27 cellular contexts compared by ENCODE assay signal in genomic region chr10:116800356-116800929, GRCh38. TPM values are rescaled to one million over a fixed set of nuclear protein-coding genes. Genes with fewer than 3 reads are reported as not detected.
DNase-seq lines count a peak whose midpoint lies in the region; FAIRE-seq and TF ChIP-seq lines count a peak whose summit lies in the region.
"Had no signal": no experiment of that assay in that cellular context is flagged by ENCODE, and none has a peak within 500 bp of the region (broad histone marks: within the 10 kb centered on the region; RNA-seq: fewer than 3 reads in every experiment).

No MANE protein-coding gene starts in this region.

- no peaks in the 10 kb centered on the region for H3K4me1 ChIP-seq in left ventricle myocardium inferior
- H3K4me1 ChIP-seq in neuronal stem cell (ENCODE audit: control insufficient read depth in 2 of 2, insufficient read depth in 1 of 2, low read depth in 1 of 2, low read length in 2 of 2) = peaks cover 0 to 4% of the 10 kb centered on the region in 2 donors
- H3K4me1 ChIP-seq: BE2C, Peyer's patch had no signal

- DNase-seq in cardiac septum (ENCODE audit: low spot score) (peak; percentile 63), left ventricle myocardium inferior (no peak), neuronal stem cell (ENCODE audit: low spot score) (no peak), HuH-7 (ENCODE audit: low spot score) (no peak), superior temporal gyrus (ENCODE audit: extremely low spot score) (no peak), GM12892 (ENCODE audit: insufficient read length) (no peak)
- DNase-seq: ACHN; BE2C; CD4-positive, CD25-positive, alpha-beta regulatory T cell; DMS153; DND-41; GOT3; HCEC 1CT; KG1; MM.1S; NCI-H1417; NCI-H1694; NCI-H2029 treated with DMSO at 0.1 percent for 48 hours; NCI-H446 treated with DMSO at 0.1 percent for 48 hours; NCI-H526 treated with DMSO at 0.1 percent for 48 hours; OCI-M1; Peyer's patch; SHP77 treated with DMSO at 0.1 percent for 48 hours had no signal

- no peak overlapping the region for H3K27ac ChIP-seq in left ventricle myocardium inferior (replicated peaks)
- H3K27ac ChIP-seq in cingulate gyrus (ENCODE audit: low read depth, low read length) = peak overlapping the region; percentile 31
- H3K27ac ChIP-seq in neuronal stem cell (replicated peaks; ENCODE audit: low read length) = no peak overlapping the region
- H3K27ac ChIP-seq: 22Rv1, Peyer's patch had no signal

- no peak overlapping the region for H4K8ac ChIP-seq in neuronal stem cell (ENCODE audit: low read depth, low read length)

- no peak overlapping the region for H3K4me3 ChIP-seq in left ventricle myocardium inferior
- no peak overlapping the region for H3K4me3 ChIP-seq in neuronal stem cell (ENCODE audit: low read length in 2 of 2)
- H3K4me3 ChIP-seq: Peyer's patch had no signal

- no peak overlapping the region for H3K9ac ChIP-seq in neuronal stem cell (ENCODE audit: low read depth, low read length, poor library complexity)

- no peaks in the 10 kb centered on the region for H3K9me3 ChIP-seq in left ventricle myocardium inferior (replicated peaks)
- peaks cover 0 to 2% of the 10 kb centered on the region in 2 donors for H3K9me3 ChIP-seq in neuronal stem cell (replicated peaks in 1 of 2; ENCODE audit: control insufficient read depth in 2 of 2, insufficient read depth in 1 of 2, low read depth in 1 of 2, low read length in 2 of 2)
- H3K9me3 ChIP-seq: BE2C, Peyer's patch had no signal

- H2BK12ac ChIP-seq in neuronal stem cell (ENCODE audit: low read length) = no peak overlapping the region

- no peak overlapping the region for H3K23ac ChIP-seq in neuronal stem cell (ENCODE audit: low read depth, low read length, poor library complexity)

- FAIRE-seq in GM12892 (lab: Jason Lieb, UNC) = no peak
- FAIRE-seq: GM18507, HTR-8/SVneo had no signal

- TF ChIP-seq CTCF in left ventricle myocardium inferior (IDR thresholded peaks at IDR 0.05; ENCODE audit: borderline replicate concordance) = no peak

- H3K18ac ChIP-seq in neuronal stem cell (ENCODE audit: low read length) = peak overlapping the region; percentile 70

- H3K4ac ChIP-seq in neuronal stem cell (ENCODE audit: low read length) = no peak overlapping the region

- H2BK15ac ChIP-seq in neuronal stem cell (ENCODE audit: low read length) = peak overlapping the region; percentile 49

- H3K79me1 ChIP-seq in neuronal stem cell (ENCODE audit: low read depth, low read length) = no peaks in the 10 kb centered on the region

- H3K36me3 ChIP-seq in left ventricle myocardium inferior = no peaks in the 10 kb centered on the region
- H3K36me3 ChIP-seq in neuronal stem cell (replicated peaks in 1 of 2; ENCODE audit: control insufficient read depth in 2 of 2, insufficient read depth in 2 of 2, low read length in 2 of 2) = no peaks in the 10 kb centered on the region
- H3K36me3 ChIP-seq: BE2C, Peyer's patch had no signal

- no peak overlapping the region for H4K91ac ChIP-seq in neuronal stem cell (ENCODE audit: low read depth, low read length, poor library complexity)

- no peak overlapping the region for H3K4me2 ChIP-seq in neuronal stem cell (ENCODE audit: insufficient read depth, low read length, poor library complexity, severe bottlenecking)

- peaks cover 11% of the 10 kb centered on the region for H3K27me3 ChIP-seq in left ventricle myocardium inferior (ENCODE audit: low read depth)
- H3K27me3 ChIP-seq in neuronal stem cell (ENCODE audit: control insufficient read depth in 3 of 3, insufficient read depth in 3 of 3, low read depth in 1 of 3, low read length in 3 of 3) = peaks cover 0 to 40% (median 0%) of the 10 kb centered on the region in 3 experiments
- H3K27me3 ChIP-seq: Peyer's patch had no signal

- TF ChIP-seq POLR2A in GM12892 (IDR thresholded peaks at IDR 0.05; ENCODE audit: low read depth, low read length) = no peak

- H2BK120ac ChIP-seq in neuronal stem cell (ENCODE audit: low read depth, low read length) = no peak overlapping the region

- no CpG with 5 or more reads among the region's 9 CpGs for WGBS in neuronal stem cell (ENCODE audit: extremely low coverage in 2 of 2, insufficient read length in 2 of 2, insufficient replicate concordance in 1 of 2), 2 donors

- no peak overlapping the region for H2BK5ac ChIP-seq in neuronal stem cell (ENCODE audit: low read length)

- intact Hi-C loops in cardiac septum (cut with DNase I) (no loop called here), left ventricle myocardium inferior (cut with micrococcal nuclease) (no loop called here)

- peak overlapping the region; percentile 73 for H2AK5ac ChIP-seq in neuronal stem cell (ENCODE audit: low read depth, low read length)

- H3K14ac ChIP-seq in neuronal stem cell (ENCODE audit: low read length) = peak overlapping the region; percentile 72

- H2AFZ ChIP-seq in neuronal stem cell (ENCODE audit: low read length) = no peak overlapping the region

RNA-seq across cellular contexts. Expression of gene ENO4, which starts 48.9 kb away (rescaled TPM):
- not detected for total RNA-seq in cardiac septum
- total RNA-seq in left ventricle myocardium inferior = not detected
- polyA plus RNA-seq in neuronal stem cell (2013, experiment 1 of 2) = 1.9 TPM
- polyA plus RNA-seq in neuronal stem cell (2013, experiment 2 of 2) = 1.3 TPM
- polyA plus RNA-seq in GM12892 (2012; ENCODE audit: missing spikeins) = not detected
- total RNA-seq: CD4-positive, CD25-positive, alpha-beta regulatory T cell; Peyer's patch had no signal
- polyA plus RNA-seq: CD4-positive, CD25-positive, alpha-beta regulatory T cell had no signal

RNA-seq across cellular contexts. Expression of gene HSPA12A, which starts 58.1 kb away (rescaled TPM):
- total RNA-seq in cardiac septum (8.1 TPM), left ventricle myocardium inferior (15.0 TPM)
- 3.1 TPM for polyA plus RNA-seq in neuronal stem cell (2013, experiment 1 of 2)
- 3.2 TPM for polyA plus RNA-seq in neuronal stem cell (2013, experiment 2 of 2)
- 2.6 TPM for polyA plus RNA-seq in GM12892 (2012; ENCODE audit: missing spikeins)
